1 cellular context compared by ENCODE assay signal in the genomic region with DNA sequence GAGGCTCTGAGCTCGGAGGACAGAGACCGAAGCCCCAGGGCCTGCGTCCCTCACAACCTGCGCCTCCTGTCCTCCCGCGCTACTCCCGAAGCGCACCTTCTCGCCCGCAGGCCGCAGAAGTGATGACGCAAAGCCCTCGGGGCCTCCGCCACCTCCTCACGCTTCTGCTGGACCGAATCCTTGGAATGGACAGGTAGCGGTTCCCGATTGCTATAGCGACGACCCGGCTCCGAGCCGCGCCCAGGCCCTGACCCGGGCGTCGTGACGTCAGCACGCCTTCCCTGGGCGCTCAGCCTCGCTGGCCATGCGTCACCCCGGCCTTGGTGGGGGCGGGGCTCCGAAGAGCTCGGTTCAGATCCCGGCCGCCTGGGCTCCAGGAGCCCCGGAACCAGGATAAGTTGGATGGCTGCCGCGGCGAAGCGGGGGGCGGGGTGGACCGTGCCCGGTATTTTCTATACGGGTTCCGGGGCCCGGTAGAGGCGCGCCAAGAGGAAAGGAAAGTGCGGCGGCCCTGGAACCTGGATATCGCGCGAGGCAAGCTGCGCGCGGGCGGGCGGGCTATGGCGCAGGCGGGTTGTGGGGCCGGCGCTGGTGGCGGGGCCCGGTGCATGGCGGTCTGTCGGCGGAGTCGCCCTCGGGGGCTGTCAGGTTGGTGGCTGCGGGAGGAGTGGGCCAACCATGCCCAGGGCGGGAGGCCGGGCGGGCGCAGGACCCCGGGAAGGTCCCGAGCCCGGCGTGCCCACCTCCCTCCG.
TF ChIP-seq lines count a peak whose summit lies in the region.

A gene (plus strand): TSS at position 542 of the 752 bp plus-strand sequence. CDS start 21,417 bp downstream, outside the sequence.

TF ChIP-seq in K562, 482 proteins besides CTCF, POLR2A, EP300 and RAD21 (continued from another document and continues in another):
- TF ChIP-seq, protein P1, sequence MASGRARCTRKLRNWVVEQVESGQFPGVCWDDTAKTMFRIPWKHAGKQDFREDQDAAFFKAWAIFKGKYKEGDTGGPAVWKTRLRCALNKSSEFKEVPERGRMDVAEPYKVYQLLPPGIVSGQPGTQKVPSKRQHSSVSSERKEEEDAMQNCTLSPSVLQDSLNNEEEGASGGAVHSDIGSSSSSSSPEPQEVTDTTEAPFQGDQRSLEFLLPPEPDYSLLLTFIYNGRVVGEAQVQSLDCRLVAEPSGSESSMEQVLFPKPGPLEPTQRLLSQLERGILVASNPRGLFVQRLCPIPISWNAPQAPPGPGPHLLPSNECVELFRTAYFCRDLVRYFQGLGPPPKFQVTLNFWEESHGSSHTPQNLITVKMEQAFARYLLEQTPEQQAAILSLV (tag; IDR thresholded peaks at IDR 0.05): no peak
- TF ChIP-seq CREB1 (IDR thresholded peaks at IDR 0.05): peak; percentile 96
- peak; percentile 98 for TF ChIP-seq CREB1 (CRISPR knock-in tag; IDR thresholded peaks at IDR 0.05)
- TF ChIP-seq ZNF830 (CRISPR knock-in tag; IDR thresholded peaks at IDR 0.05): 0 out of 2 replicates have a peak, but pooled peaks have one; percentile 60
- TF ChIP-seq, protein P2, sequence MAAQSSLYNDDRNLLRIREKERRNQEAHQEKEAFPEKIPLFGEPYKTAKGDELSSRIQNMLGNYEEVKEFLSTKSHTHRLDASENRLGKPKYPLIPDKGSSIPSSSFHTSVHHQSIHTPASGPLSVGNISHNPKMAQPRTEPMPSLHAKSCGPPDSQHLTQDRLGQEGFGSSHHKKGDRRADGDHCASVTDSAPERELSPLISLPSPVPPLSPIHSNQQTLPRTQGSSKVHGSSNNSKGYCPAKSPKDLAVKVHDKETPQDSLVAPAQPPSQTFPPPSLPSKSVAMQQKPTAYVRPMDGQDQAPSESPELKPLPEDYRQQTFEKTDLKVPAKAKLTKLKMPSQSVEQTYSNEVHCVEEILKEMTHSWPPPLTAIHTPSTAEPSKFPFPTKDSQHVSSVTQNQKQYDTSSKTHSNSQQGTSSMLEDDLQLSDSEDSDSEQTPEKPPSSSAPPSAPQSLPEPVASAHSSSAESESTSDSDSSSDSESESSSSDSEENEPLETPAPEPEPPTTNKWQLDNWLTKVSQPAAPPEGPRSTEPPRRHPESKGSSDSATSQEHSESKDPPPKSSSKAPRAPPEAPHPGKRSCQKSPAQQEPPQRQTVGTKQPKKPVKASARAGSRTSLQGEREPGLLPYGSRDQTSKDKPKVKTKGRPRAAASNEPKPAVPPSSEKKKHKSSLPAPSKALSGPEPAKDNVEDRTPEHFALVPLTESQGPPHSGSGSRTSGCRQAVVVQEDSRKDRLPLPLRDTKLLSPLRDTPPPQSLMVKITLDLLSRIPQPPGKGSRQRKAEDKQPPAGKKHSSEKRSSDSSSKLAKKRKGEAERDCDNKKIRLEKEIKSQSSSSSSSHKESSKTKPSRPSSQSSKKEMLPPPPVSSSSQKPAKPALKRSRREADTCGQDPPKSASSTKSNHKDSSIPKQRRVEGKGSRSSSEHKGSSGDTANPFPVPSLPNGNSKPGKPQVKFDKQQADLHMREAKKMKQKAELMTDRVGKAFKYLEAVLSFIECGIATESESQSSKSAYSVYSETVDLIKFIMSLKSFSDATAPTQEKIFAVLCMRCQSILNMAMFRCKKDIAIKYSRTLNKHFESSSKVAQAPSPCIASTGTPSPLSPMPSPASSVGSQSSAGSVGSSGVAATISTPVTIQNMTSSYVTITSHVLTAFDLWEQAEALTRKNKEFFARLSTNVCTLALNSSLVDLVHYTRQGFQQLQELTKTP (IDR thresholded peaks at IDR 0.05; ENCODE audit: low read depth in 1 of 2, partially characterized antibody in 2 of 2): no peak
- TF ChIP-seq, protein P3, sequence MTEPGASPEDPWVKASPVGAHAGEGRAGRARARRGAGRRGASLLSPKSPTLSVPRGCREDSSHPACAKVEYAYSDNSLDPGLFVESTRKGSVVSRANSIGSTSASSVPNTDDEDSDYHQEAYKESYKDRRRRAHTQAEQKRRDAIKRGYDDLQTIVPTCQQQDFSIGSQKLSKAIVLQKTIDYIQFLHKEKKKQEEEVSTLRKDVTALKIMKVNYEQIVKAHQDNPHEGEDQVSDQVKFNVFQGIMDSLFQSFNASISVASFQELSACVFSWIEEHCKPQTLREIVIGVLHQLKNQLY (CRISPR knock-in tag; conservative IDR thresholded peaks at IDR 0.05): 0 out of 4 replicates have a peak, but pooled peaks of 1 of the 2 experiments have one; percentile 80
- TF ChIP-seq WHSC1 (IDR thresholded peaks at IDR 0.05; ENCODE audit: low read length): no peak
- no peak for TF ChIP-seq ZNF79 (CRISPR knock-in tag; IDR thresholded peaks at IDR 0.05; ENCODE audit: low read depth)
- TF ChIP-seq, protein P4, sequence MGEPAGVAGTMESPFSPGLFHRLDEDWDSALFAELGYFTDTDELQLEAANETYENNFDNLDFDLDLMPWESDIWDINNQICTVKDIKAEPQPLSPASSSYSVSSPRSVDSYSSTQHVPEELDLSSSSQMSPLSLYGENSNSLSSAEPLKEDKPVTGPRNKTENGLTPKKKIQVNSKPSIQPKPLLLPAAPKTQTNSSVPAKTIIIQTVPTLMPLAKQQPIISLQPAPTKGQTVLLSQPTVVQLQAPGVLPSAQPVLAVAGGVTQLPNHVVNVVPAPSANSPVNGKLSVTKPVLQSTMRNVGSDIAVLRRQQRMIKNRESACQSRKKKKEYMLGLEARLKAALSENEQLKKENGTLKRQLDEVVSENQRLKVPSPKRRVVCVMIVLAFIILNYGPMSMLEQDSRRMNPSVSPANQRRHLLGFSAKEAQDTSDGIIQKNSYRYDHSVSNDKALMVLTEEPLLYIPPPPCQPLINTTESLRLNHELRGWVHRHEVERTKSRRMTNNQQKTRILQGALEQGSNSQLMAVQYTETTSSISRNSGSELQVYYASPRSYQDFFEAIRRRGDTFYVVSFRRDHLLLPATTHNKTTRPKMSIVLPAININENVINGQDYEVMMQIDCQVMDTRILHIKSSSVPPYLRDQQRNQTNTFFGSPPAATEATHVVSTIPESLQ (CRISPR knock-in tag; IDR thresholded peaks at IDR 0.05): no peak
- TF ChIP-seq, protein P5, sequence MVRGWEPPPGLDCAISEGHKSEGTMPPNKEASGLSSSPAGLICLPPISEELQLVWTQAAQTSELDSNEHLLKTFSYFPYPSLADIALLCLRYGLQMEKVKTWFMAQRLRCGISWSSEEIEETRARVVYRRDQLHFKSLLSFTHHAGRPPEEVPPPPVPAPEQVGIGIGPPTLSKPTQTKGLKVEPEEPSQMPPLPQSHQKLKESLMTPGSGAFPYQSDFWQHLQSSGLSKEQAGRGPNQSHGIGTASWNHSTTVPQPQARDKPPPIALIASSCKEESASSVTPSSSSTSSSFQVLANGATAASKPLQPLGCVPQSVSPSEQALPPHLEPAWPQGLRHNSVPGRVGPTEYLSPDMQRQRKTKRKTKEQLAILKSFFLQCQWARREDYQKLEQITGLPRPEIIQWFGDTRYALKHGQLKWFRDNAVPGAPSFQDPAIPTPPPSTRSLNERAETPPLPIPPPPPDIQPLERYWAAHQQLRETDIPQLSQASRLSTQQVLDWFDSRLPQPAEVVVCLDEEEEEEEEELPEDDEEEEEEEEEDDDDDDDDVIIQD (CRISPR knock-in tag; IDR thresholded peaks at IDR 0.05): peak; percentile 77; the same call in 1 of the 2 replicates
- TF ChIP-seq PHB2 (IDR thresholded peaks at IDR 0.05; ENCODE audit: low read depth): no peak
- no peak for TF ChIP-seq RBM14 (IDR thresholded peaks at IDR 0.05; ENCODE audit: borderline replicate concordance, insufficient read depth, low read depth, low read length)
- peak; percentile 83 for TF ChIP-seq MXI1 (IDR thresholded peaks at IDR 0.05; ENCODE audit: low read depth, low read length)
- TF ChIP-seq PURB (CRISPR knock-in tag; IDR thresholded peaks at IDR 0.05; ENCODE audit: low read depth): no peak
- peak; percentile 40; the same call in 1 of the 2 replicates for TF ChIP-seq STAT5A (IDR thresholded peaks at IDR 0.05; ENCODE audit: borderline replicate concordance, low read length)
- TF ChIP-seq U2AF2 (optimal IDR thresholded peaks at IDR 0.05; ENCODE audit: low read depth, low read length): no peak
- no peak for TF ChIP-seq ZSCAN32 (CRISPR knock-in tag; IDR thresholded peaks at IDR 0.05)
- TF ChIP-seq, protein P6, sequence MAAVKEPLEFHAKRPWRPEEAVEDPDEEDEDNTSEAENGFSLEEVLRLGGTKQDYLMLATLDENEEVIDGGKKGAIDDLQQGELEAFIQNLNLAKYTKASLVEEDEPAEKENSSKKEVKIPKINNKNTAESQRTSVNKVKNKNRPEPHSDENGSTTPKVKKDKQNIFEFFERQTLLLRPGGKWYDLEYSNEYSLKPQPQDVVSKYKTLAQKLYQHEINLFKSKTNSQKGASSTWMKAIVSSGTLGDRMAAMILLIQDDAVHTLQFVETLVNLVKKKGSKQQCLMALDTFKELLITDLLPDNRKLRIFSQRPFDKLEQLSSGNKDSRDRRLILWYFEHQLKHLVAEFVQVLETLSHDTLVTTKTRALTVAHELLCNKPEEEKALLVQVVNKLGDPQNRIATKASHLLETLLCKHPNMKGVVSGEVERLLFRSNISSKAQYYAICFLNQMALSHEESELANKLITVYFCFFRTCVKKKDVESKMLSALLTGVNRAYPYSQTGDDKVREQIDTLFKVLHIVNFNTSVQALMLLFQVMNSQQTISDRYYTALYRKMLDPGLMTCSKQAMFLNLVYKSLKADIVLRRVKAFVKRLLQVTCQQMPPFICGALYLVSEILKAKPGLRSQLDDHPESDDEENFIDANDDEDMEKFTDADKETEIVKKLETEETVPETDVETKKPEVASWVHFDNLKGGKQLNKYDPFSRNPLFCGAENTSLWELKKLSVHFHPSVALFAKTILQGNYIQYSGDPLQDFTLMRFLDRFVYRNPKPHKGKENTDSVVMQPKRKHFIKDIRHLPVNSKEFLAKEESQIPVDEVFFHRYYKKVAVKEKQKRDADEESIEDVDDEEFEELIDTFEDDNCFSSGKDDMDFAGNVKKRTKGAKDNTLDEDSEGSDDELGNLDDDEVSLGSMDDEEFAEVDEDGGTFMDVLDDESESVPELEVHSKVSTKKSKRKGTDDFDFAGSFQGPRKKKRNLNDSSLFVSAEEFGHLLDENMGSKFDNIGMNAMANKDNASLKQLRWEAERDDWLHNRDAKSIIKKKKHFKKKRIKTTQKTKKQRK (IDR thresholded peaks at IDR 0.05; ENCODE audit: borderline replicate concordance, low read depth, low read length): no peak
- TF ChIP-seq TAF15 (IDR thresholded peaks at IDR 0.05; ENCODE audit: low read depth, low read length): no peak
- TF ChIP-seq FOXP1 (CRISPR knock-in tag; IDR thresholded peaks at IDR 0.05): peak; percentile 25; the same call in 1 of the 2 replicates
- TF ChIP-seq POLR2AphosphoS5 (IDR thresholded peaks at IDR 0.05; ENCODE audit: control insufficient read depth, insufficient read depth, low read depth, low read length): no peak; the same call in none of the 2 replicates
- TF ChIP-seq, protein P7, sequence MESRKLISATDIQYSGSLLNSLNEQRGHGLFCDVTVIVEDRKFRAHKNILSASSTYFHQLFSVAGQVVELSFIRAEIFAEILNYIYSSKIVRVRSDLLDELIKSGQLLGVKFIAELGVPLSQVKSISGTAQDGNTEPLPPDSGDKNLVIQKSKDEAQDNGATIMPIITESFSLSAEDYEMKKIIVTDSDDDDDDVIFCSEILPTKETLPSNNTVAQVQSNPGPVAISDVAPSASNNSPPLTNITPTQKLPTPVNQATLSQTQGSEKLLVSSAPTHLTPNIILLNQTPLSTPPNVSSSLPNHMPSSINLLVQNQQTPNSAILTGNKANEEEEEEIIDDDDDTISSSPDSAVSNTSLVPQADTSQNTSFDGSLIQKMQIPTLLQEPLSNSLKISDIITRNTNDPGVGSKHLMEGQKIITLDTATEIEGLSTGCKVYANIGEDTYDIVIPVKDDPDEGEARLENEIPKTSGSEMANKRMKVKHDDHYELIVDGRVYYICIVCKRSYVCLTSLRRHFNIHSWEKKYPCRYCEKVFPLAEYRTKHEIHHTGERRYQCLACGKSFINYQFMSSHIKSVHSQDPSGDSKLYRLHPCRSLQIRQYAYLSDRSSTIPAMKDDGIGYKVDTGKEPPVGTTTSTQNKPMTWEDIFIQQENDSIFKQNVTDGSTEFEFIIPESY (CRISPR knock-in tag; IDR thresholded peaks at IDR 0.05): 0 out of 2 replicates have a peak, but pooled peaks have one; percentile 77
- peak; percentile 79; the same call in 1 of the 2 replicates for TF ChIP-seq SREBF1 (IDR thresholded peaks at IDR 0.05; ENCODE audit: borderline replicate concordance, low read depth, low read length)
- no peak for TF ChIP-seq CBX2 (IDR thresholded peaks at IDR 0.05; ENCODE audit: insufficient read depth, low read length, poor library complexity, severe bottlenecking)
- TF ChIP-seq, protein P8, sequence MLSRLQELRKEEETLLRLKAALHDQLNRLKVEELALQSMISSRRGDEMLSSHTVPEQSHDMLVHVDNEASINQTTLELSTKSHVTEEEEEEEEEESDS (CRISPR knock-in tag; IDR thresholded peaks at IDR 0.05): no peak
- TF ChIP-seq ZNF175 (CRISPR knock-in tag; IDR thresholded peaks at IDR 0.05; ENCODE audit: low read depth): 0 out of 2 replicates have a peak, but pooled peaks have one; percentile 71
- TF ChIP-seq MCM3 (IDR thresholded peaks at IDR 0.05): no peak
- peak; percentile 45; the same call in 1 of the 2 replicates for TF ChIP-seq TAF7 (tag; IDR thresholded peaks at IDR 0.05)
- TF ChIP-seq NFE2L1 (tag; IDR thresholded peaks at IDR 0.05; ENCODE audit: borderline replicate concordance, low read depth): no peak
- TF ChIP-seq HNRNPH1 (optimal IDR thresholded peaks at IDR 0.05; ENCODE audit: low read depth, low read length): no peak
- no peak for TF ChIP-seq SRSF7 (optimal IDR thresholded peaks at IDR 0.05; ENCODE audit: low read depth, low read length)
- peak; percentile 26; the same call in 1 of the 2 replicates for TF ChIP-seq GTF2F1 (IDR thresholded peaks at IDR 0.05; ENCODE audit: low read depth, low read length)
- TF ChIP-seq, protein P9, sequence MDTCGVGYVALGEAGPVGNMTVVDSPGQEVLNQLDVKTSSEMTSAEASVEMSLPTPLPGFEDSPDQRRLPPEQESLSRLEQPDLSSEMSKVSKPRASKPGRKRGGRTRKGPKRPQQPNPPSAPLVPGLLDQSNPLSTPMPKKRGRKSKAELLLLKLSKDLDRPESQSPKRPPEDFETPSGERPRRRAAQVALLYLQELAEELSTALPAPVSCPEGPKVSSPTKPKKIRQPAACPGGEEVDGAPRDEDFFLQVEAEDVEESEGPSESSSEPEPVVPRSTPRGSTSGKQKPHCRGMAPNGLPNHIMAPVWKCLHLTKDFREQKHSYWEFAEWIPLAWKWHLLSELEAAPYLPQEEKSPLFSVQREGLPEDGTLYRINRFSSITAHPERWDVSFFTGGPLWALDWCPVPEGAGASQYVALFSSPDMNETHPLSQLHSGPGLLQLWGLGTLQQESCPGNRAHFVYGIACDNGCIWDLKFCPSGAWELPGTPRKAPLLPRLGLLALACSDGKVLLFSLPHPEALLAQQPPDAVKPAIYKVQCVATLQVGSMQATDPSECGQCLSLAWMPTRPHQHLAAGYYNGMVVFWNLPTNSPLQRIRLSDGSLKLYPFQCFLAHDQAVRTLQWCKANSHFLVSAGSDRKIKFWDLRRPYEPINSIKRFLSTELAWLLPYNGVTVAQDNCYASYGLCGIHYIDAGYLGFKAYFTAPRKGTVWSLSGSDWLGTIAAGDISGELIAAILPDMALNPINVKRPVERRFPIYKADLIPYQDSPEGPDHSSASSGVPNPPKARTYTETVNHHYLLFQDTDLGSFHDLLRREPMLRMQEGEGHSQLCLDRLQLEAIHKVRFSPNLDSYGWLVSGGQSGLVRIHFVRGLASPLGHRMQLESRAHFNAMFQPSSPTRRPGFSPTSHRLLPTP (IDR thresholded peaks at IDR 0.05; ENCODE audit: borderline replicate concordance, extremely low read depth, insufficient read length): no peak
- no peak for TF ChIP-seq ZC3H11A (IDR thresholded peaks at IDR 0.05; ENCODE audit: low read depth, low read length)
